23 cellular contexts compared by ENCODE assay signal in the genomic region with DNA sequence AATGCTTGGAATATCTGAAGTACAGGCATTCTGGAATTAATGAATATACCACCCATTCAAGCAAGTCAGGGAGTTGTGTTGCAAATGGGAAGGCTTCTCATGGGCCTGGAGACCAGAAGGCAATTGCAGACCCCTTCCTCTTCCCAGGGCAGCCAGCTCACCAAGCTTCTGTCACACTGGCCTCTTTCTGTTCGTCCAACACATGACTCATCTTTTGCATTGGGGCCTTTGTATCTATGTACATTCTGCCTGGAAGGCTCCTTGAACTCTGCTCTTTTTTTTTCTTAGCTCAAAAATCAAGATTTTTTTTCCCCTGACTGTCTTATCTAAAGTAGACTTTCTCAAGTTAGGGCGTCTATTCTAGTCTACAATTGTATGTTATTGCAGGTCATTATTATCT.
DNase-seq lines count a peak whose midpoint lies in the region; ATAC-seq, FAIRE-seq and TF ChIP-seq lines count a peak whose summit lies in the region.
"Had no signal": no experiment of that assay in that cellular context is flagged by ENCODE, and none has a peak within 500 bp of the region (broad histone marks: within the 10 kb centered on the region; RNA-seq: fewer than 3 reads in every experiment).

No MANE protein-coding gene starts in this region.

- H3K4me3 ChIP-seq in fibroblast of pulmonary artery (replicated peaks; ENCODE audit: low read depth, low read length): no peak overlapping the region
- H3K4me3 ChIP-seq in transverse colon: no peak overlapping the region
- no peak overlapping the region for H3K4me3 ChIP-seq in pancreas
- H3K4me3 ChIP-seq: BLaER1 treated with 17β-estradiol and CSF1 and Interleukin-3, amounts not matched to agents 10 nM and 100 nM; prostate gland; tibial artery had no signal

- WGBS in transverse colon (ENCODE audit: low coverage in 1 of 2), 2 donors: 77 to 79% methylated on average over 2 of the region's 2 CpGs
- 68 to 85% methylated on average over 2 of the region's 2 CpGs for WGBS in pancreas, 2 donors

- no peak for ATAC-seq in pancreas
- ATAC-seq: activated T-helper 17 cell treated with anti-CD3 and anti-CD28 coated beads, Interleukin-2, amount 50 U/mL, for 72 hours; foreskin keratinocyte; WTC11 had no signal

- H3K4me1 ChIP-seq in transverse colon (no peaks in the 10 kb centered on the region), pancreas (no peaks in the 10 kb centered on the region)
- H3K4me1 ChIP-seq: foreskin keratinocyte, prostate gland, tibial artery had no signal

- intact Hi-C loops in transverse colon (cut with DNase I; ENCODE audit: low total_unique reads) (no loop called here), pancreas (cut with DNase I) (no loop called here)

- DNase-seq in NOMO-1 treated with DMSO at 0.1 percent for 48 hours (lab: John Stamatoyannopoulos, UW; ENCODE audit: unreplicated experiment) (peak; percentile 9), NOMO-1 treated with dmso at 0.1 percent for 144 hours (lab: John Stamatoyannopoulos, UW; ENCODE audit: unreplicated experiment) (no peak), SK-MEL-5 (ENCODE audit: low read depth, low spot score) (peak; percentile 48), fibroblast of pulmonary artery (ENCODE audit: low read depth) (peak; percentile 39), renal cortical epithelial cell (ENCODE audit: low read depth) (peak; percentile 14), transverse colon (no peak), superior temporal gyrus (ENCODE audit: extremely low spot score) (no peak), pancreas (no peak)
- DNase-seq: 8988T; activated CD8-positive, alpha-beta memory T cell treated with anti-CD3 and anti-CD28 coated beads for 24 hours; amniotic stem cell; foreskin keratinocyte; H9; naive B cell; NCI-H1436; tibial artery had no signal

- H3K36me3 ChIP-seq in transverse colon: no peaks in the 10 kb centered on the region
- no peaks in the 10 kb centered on the region for H3K36me3 ChIP-seq in pancreas
- H3K36me3 ChIP-seq: BLaER1 treated with 17β-estradiol and CSF1 and Interleukin-3, amounts not matched to agents 10 nM and 100 nM; prostate gland; tibial artery had no signal

- FAIRE-seq in pancreas (lab: Jason Lieb, UNC): no peak
- FAIRE-seq: GM18507 had no signal

- H3K9me3 ChIP-seq in transverse colon (no peaks in the 10 kb centered on the region), pancreas (no peaks in the 10 kb centered on the region)
- H3K9me3 ChIP-seq: BLaER1 treated with 17β-estradiol and CSF1 and Interleukin-3, amounts not matched to agents 10 nM and 100 nM; prostate gland; tibial artery had no signal

- no peak for TF ChIP-seq EP300 in transverse colon (IDR thresholded peaks at IDR 0.05; ENCODE audit: low read depth)

- no peaks in the 10 kb centered on the region for H3K27me3 ChIP-seq in transverse colon
- no peaks in the 10 kb centered on the region for H3K27me3 ChIP-seq in pancreas
- H3K27me3 ChIP-seq: BLaER1 treated with 17β-estradiol and CSF1 and Interleukin-3, amounts not matched to agents 10 nM and 100 nM; tibial artery had no signal

- TF ChIP-seq CTCF in fibroblast of pulmonary artery (IDR thresholded peaks at IDR 0.05; ENCODE audit: low read length, missing control alignments): no peak
- TF ChIP-seq CTCF in transverse colon (IDR thresholded peaks at IDR 0.05): no peak
- no peak for TF ChIP-seq CTCF in pancreas (IDR thresholded peaks at IDR 0.05)

- in situ Hi-C loops in SK-MEL-5 (cut with HindIII; ENCODE audit: low pct_unique_long_range_greater_than_20kb, low sequenced_read_pairs): no loop called here
- in situ Hi-C loops in transverse colon (cut with MboI; ENCODE audit: low pct_ligation_motif_present in 1 of 4, low pct_unique_long_range_greater_than_20kb in 1 of 4, low sequenced_read_pairs in 3 of 4): no loop called here

- no peak for TF ChIP-seq POLR2A in transverse colon (IDR thresholded peaks at IDR 0.05)

- H3K27ac ChIP-seq in transverse colon (no peak overlapping the region), pancreas (no peak overlapping the region)
- H3K27ac ChIP-seq: BLaER1 treated with 17β-estradiol and CSF1 and Interleukin-3, amounts not matched to agents 10 nM and 100 nM; foreskin keratinocyte; KMS-11; prostate gland; RWPE1; tibial artery had no signal

Comparison
In these comparisons a context has a peak if more than half of its experiments do, and no peak if none do; other contexts are left out.
1. DNase-seq: peak in NOMO-1 treated with DMSO at 0.1 percent for 48 hours (single experiment), SK-MEL-5 (single experiment), fibroblast of pulmonary artery (single experiment) and renal cortical epithelial cell (single experiment); none in NOMO-1 treated with dmso at 0.1 percent for 144 hours (single experiment), transverse colon (single experiment), superior temporal gyrus (single experiment) and pancreas (0 of 6).